Comparison of ENCODE assay signal across 12 cellular contexts in genomic region chr10:15238553-15239335, GRCh38.
DNase-seq lines count a peak whose midpoint lies in the region; ATAC-seq and TF ChIP-seq lines count a peak whose summit lies in the region.
"Had no signal": no experiment of that assay in that cellular context is flagged by ENCODE, and none has a peak within 500 bp of the region (broad histone marks: within the 10 kb centered on the region; RNA-seq: fewer than 3 reads in every experiment).

No MANE protein-coding gene starts in this region.

- no peak for TF ChIP-seq POLR2A in tibial nerve (IDR thresholded peaks at IDR 0.05)
- no peak for TF ChIP-seq POLR2A in sigmoid colon (IDR thresholded peaks at IDR 0.05)

- H3K4me1 ChIP-seq in tibial nerve = peaks cover 0 to 30% (median 3%) of the 10 kb centered on the region in 4 donors
- H3K4me1 ChIP-seq in sigmoid colon = peaks cover 0 to 14% (median 9%) of the 10 kb centered on the region in 4 donors

- H3K4me1 Mint-ChIP-seq in activated T-cell treated with anti-CD3 and anti-CD28 coated beads, Interleukin-2, amount 50 U/mL, for 4 hours (ENCODE audit: low read depth) = peaks cover 11% of the 10 kb centered on the region
- H3K4me1 Mint-ChIP-seq in activated T-helper 17 cell treated with anti-CD3 and anti-CD28 coated beads, Interleukin-2, amount 50 U/mL, for 72 hours = peaks cover 5% of the 10 kb centered on the region

- H3K9me3 Mint-ChIP-seq in activated T-cell treated with anti-CD3 and anti-CD28 coated beads, Interleukin-2, amount 50 U/mL, for 4 hours = no peaks in the 10 kb centered on the region
- no peaks in the 10 kb centered on the region for H3K9me3 Mint-ChIP-seq in activated T-helper 17 cell treated with anti-CD3 and anti-CD28 coated beads, Interleukin-2, amount 50 U/mL, for 72 hours

- no peak overlapping the region for H3K4me3 Mint-ChIP-seq in activated T-cell treated with anti-CD3 and anti-CD28 coated beads, Interleukin-2, amount 50 U/mL, for 4 hours
- peak overlapping the region; percentile 38 for H3K4me3 Mint-ChIP-seq in activated T-helper 17 cell treated with anti-CD3 and anti-CD28 coated beads, Interleukin-2, amount 50 U/mL, for 72 hours

- H3K27me3 Mint-ChIP-seq in activated T-cell treated with anti-CD3 and anti-CD28 coated beads, Interleukin-2, amount 50 U/mL, for 4 hours (ENCODE audit: low read depth) = no peaks in the 10 kb centered on the region
- no peaks in the 10 kb centered on the region for H3K27me3 Mint-ChIP-seq in activated T-helper 17 cell treated with anti-CD3 and anti-CD28 coated beads, Interleukin-2, amount 50 U/mL, for 72 hours

- H3K27ac ChIP-seq in tibial nerve = peak overlapping the region; percentile 27 to 86 (median 68)
- H3K27ac ChIP-seq in sigmoid colon = peak overlapping the region in 1 of 4 donors; percentile 17
- H3K27ac ChIP-seq: ascending aorta, neutrophil had no signal

- no peaks in the 10 kb centered on the region for H3K27me3 ChIP-seq in tibial nerve
- no peaks in the 10 kb centered on the region for H3K27me3 ChIP-seq in sigmoid colon
- H3K27me3 ChIP-seq: ascending aorta, neutrophil had no signal

- WGBS in tibial nerve, 2 donors = 66 to 75% methylated on average over 12 of the region's 12 CpGs
- 80 to 87% methylated on average over 12 of the region's 12 CpGs for WGBS in sigmoid colon, 2 donors

- H3K9me3 ChIP-seq in tibial nerve (no peaks in the 10 kb centered on the region), sigmoid colon (no peaks in the 10 kb centered on the region)
- H3K9me3 ChIP-seq: ascending aorta, neutrophil had no signal

- intact Hi-C loops in sigmoid colon (cut with DNase I) = no loop called here

- H3K27ac Mint-ChIP-seq in activated T-helper 17 cell treated with anti-CD3 and anti-CD28 coated beads, Interleukin-2, amount 50 U/mL, for 72 hours = peak overlapping the region; percentile 84

- TF ChIP-seq CTCF in tibial nerve (IDR thresholded peaks at IDR 0.05) (no peak), sigmoid colon (IDR thresholded peaks at IDR 0.05) (no peak)

- peak; percentile 74 to 83 for ATAC-seq in activated T-cell treated with anti-CD3 and anti-CD28 coated beads, Interleukin-2, amount 50 U/mL, for 4 hours
- ATAC-seq in activated T-helper 17 cell treated with anti-CD3 and anti-CD28 coated beads, Interleukin-2, amount 50 U/mL, for 72 hours (replicated peaks) = peak; percentile 98
- no peak for ATAC-seq in HG03196 (IDR thresholded peaks at IDR 0.05; ENCODE audit: unreplicated experiment)

- peaks cover 9% of the 10 kb centered on the region for H3K36me3 Mint-ChIP-seq in activated T-cell treated with anti-CD3 and anti-CD28 coated beads, Interleukin-2, amount 50 U/mL, for 4 hours (ENCODE audit: insufficient read depth)
- no peaks in the 10 kb centered on the region for H3K36me3 Mint-ChIP-seq in activated T-helper 17 cell treated with anti-CD3 and anti-CD28 coated beads, Interleukin-2, amount 50 U/mL, for 72 hours (ENCODE audit: low read depth)

- TF ChIP-seq EP300 in tibial nerve (IDR thresholded peaks at IDR 0.05) (no peak), sigmoid colon (IDR thresholded peaks at IDR 0.05) (no peak)

- DNase-seq in activated T-cell treated with anti-CD3 and anti-CD28 coated beads, Interleukin-2, amount 50 U/mL, for 4 hours = no peak
- DNase-seq in activated T-cell treated with anti-CD3 and anti-CD28 coated beads for 4 hours = no peak
- peak; percentile 36 for DNase-seq in glomerular visceral epithelial cell (ENCODE audit: extremely low spot score)
- DNase-seq in tibial nerve (ENCODE audit: low spot score in 2 of 2) = no peak
- no peak for DNase-seq in sigmoid colon
- DNase-seq in NCI-H2081 treated with DMSO at 0.1 percent for 48 hours (lab: John Stamatoyannopoulos, UW) = no peak
- DNase-seq: Kasumi-1, kidney had no signal

- H3K4me3 ChIP-seq in tibial nerve = no peak overlapping the region
- H3K4me3 ChIP-seq in sigmoid colon = no peak overlapping the region
- H3K4me3 ChIP-seq: ascending aorta had no signal

- H3K36me3 ChIP-seq in tibial nerve (peaks cover 0 to 12% (median 0%) of the 10 kb centered on the region in 3 donors), sigmoid colon (no peaks in the 10 kb centered on the region)
- H3K36me3 ChIP-seq: ascending aorta, neutrophil had no signal
